In genomic region chr15:96325579-96326331, GRCh38 we compare ENCODE assay signal across 9 cellular contexts. TPM values are rescaled to one million over a fixed set of nuclear protein-coding genes. Genes with fewer than 3 reads are reported as not detected.
DNase-seq lines count a peak whose midpoint lies in the region; ATAC-seq, FAIRE-seq and TF ChIP-seq lines count a peak whose summit lies in the region.
"Had no signal": no experiment of that assay in that cellular context is flagged by ENCODE, and none has a peak within 500 bp of the region (broad histone marks: within the 10 kb centered on the region; RNA-seq: fewer than 3 reads in every experiment).

No MANE protein-coding gene starts in this region.

- TF ChIP-seq CTCF in GM12878 (IDR thresholded peaks at IDR 0.05 in 2 of 3, conservative IDR thresholded peaks at IDR 0.05 in 1 of 3; ENCODE audit: control insufficient read depth in 2 of 3, extremely low read depth in 1 of 3, insufficient read depth in 1 of 3, low read depth in 3 of 3, low read length in 3 of 3) (no peak), testis (IDR thresholded peaks at IDR 0.05) (no peak)

- TF ChIP-seq RAD21 in GM12878 (IDR thresholded peaks at IDR 0.05; ENCODE audit: insufficient read depth, low read depth, low read length): no peak

- RAD21 ChIA-PET in GM12878 (lab: Charles Lee; ENCODE audit: unreplicated experiment): interaction anchor here (1.0 to 7.6 kb wide), 10 partner anchors 8 to 1039 kb away, joined by 3 to 252 read pairs (median 19); no protein-coding TSS in a partner anchor

- SMC1A ChIA-PET in GM12878 (lab: Charles Lee; ENCODE audit: uncharacterized antibody, unreplicated experiment): interaction anchor here (0.6 to 7.4 kb wide), 15 partner anchors 10 to 1066 kb away, joined by 3 to 105 read pairs (median 7); no protein-coding TSS in a partner anchor

- H3K4me1 ChIP-seq in GM12878 (ENCODE audit: control insufficient read depth, insufficient read depth, low read length): peaks cover 6% of the 10 kb centered on the region; the same call in 1 of the 2 replicates
- peaks cover 4% of the 10 kb centered on the region for H3K4me1 ChIP-seq in testis

- no peak for TF ChIP-seq EP300 in GM12878 (IDR thresholded peaks at IDR 0.05; ENCODE audit: borderline replicate concordance in 1 of 2, control insufficient read depth in 1 of 2, low read depth in 2 of 2, low read length in 2 of 2)

- CTCF ChIA-PET in GM12878 (lab: Yijun Ruan, JAX): interaction anchor here (1.2 to 7.2 kb wide), 5 partner anchors 16 to 1066 kb away, joined by 3 to 212 read pairs (median 34); no protein-coding TSS in a partner anchor

- ATAC-seq in GM12878: no peak
- no peak for ATAC-seq in HG03469 (IDR thresholded peaks at IDR 0.05; ENCODE audit: unreplicated experiment)

- intact Hi-C loops in GM12878 (cut with micrococcal nuclease; ENCODE audit: unreplicated experiment) (loop anchor here (2.0 to 5.0 kb wide), 8 partner anchors 63 to 912 kb away; no protein-coding TSS in a partner anchor), testis (cut with DNase I; ENCODE audit: low total_unique reads) (no loop called here)

- 14% methylated on average over 17 of the region's 17 CpGs for WGBS in GM12878 (ENCODE audit: insufficient coverage, insufficient replicate concordance, low lambda C conversion rate, missing lambda C conversion rate)
- 6 to 11% methylated on average over 17 of the region's 17 CpGs for WGBS in testis, 2 donors

- 0 out of 2 replicates have a peak overlapping the region, but pooled peaks have one; percentile 9 for H3K4me3 ChIP-seq in GM12878
- H3K4me3 ChIP-seq in testis: peak overlapping the region; percentile 69 to 73

- peak overlapping the region; percentile 34 for H3K4me2 ChIP-seq in GM12878 (ENCODE audit: control insufficient read depth, insufficient read depth)

- H3K9me3 ChIP-seq in GM12878 (replicated peaks; ENCODE audit: control insufficient read depth, insufficient read depth, low read length) (no peaks in the 10 kb centered on the region; the same call in 2 of the 3 replicates), testis (no peaks in the 10 kb centered on the region)

- POLR2A ChIA-PET in GM12878 (lab: Charles Lee): interaction anchor here (0.6 to 7.4 kb wide), 3 partner anchors 16 to 31 kb away, joined by 3 to 163 read pairs (median 4); no protein-coding TSS in a partner anchor

- H3K36me3 ChIP-seq in GM12878 (ENCODE audit: control insufficient read depth in 2 of 2, insufficient read depth in 2 of 2, low read length in 1 of 2) (no peaks in the 10 kb centered on the region), testis (ENCODE audit: low read depth, missing control alignments) (no peaks in the 10 kb centered on the region)

- no peak for TF ChIP-seq POLR2A in GM12878 (IDR thresholded peaks at IDR 0.05; ENCODE audit: low read depth, low read length)
- TF ChIP-seq POLR2A in testis (IDR thresholded peaks at IDR 0.05): no peak
- no peak for TF ChIP-seq POLR2A in GM12891 (IDR thresholded peaks at IDR 0.05; ENCODE audit: low read depth, low read length)

- peak; percentile 48 for DNase-seq in HT1080 (ENCODE audit: low read depth)
- no peak for DNase-seq in GM12878 (ENCODE audit: low read depth, low spot score)
- no peak for DNase-seq in testis
- no peak for DNase-seq in iPS-NIHi11 (ENCODE audit: low spot score)
- DNase-seq in NCI-H128 (lab: John Stamatoyannopoulos, UW; ENCODE audit: unreplicated experiment): no peak
- DNase-seq in GM12891 (ENCODE audit: insufficient read length, low spot score): no peak

- in situ Hi-C loops in GM12878 (cut with MboI): loop anchor here (10.0 kb wide), 1 partner anchor 909 kb away; no protein-coding TSS in a partner anchor

- FAIRE-seq in GM12878 (lab: Jason Lieb, UNC) (no peak), GM12891 (lab: Jason Lieb, UNC) (no peak)

- H2AFZ ChIP-seq in GM12878 (ENCODE audit: control insufficient read depth, low read depth, low read length): no peak overlapping the region

- no peak overlapping the region for H3K27ac ChIP-seq in GM12878 (ENCODE audit: control insufficient read depth, insufficient read depth)
- H3K27ac ChIP-seq in layer of hippocampus (ENCODE audit: low read depth, low read length): peak overlapping the region; percentile 81
- H3K27ac ChIP-seq in testis: peak overlapping the region; percentile 91 to 93

- no peaks in the 10 kb centered on the region for H3K79me2 ChIP-seq in GM12878 (ENCODE audit: control insufficient read depth, insufficient read depth, low read length)

- H3K27me3 ChIP-seq in GM12878 (replicated peaks in 1 of 2; ENCODE audit: control insufficient read depth in 2 of 2, insufficient read depth in 2 of 2, low read length in 1 of 2) (peaks cover 0 to 29% of the 10 kb centered on the region in 2 experiments; a peak in 2 of 4 replicates), layer of hippocampus (ENCODE audit: control insufficient read depth, insufficient read depth, low read length) (peaks cover 25% of the 10 kb centered on the region), testis (no peaks in the 10 kb centered on the region)

- no TSS peak for BruUV-seq in GM12878 (replicated peaks; lab: Mats Ljungman, UMichigan)

- no peaks in the 10 kb centered on the region for H4K20me1 ChIP-seq in GM12878 (ENCODE audit: control insufficient read depth, insufficient read depth)

- peak overlapping the region; percentile 7; the same call in 1 of the 2 replicates for H3K9ac ChIP-seq in GM12878 (ENCODE audit: control insufficient read depth, insufficient read depth, low read length)

TF ChIP-seq in GM12878, 131 proteins besides CTCF, POLR2A, EP300 and RAD21 (continues in another document):
- TF ChIP-seq RELB (IDR thresholded peaks at IDR 0.05; ENCODE audit: low read depth): peak; percentile 43; the same call in 1 of the 2 replicates

TF ChIP-seq in GM12891, 5 proteins besides CTCF, POLR2A, EP300 and RAD21:
- TF ChIP-seq SPI1 (IDR thresholded peaks at IDR 0.05; ENCODE audit: low read depth, low read length): no peak
- no peak for TF ChIP-seq TAF1 (IDR thresholded peaks at IDR 0.05; ENCODE audit: low read depth, low read length)
- TF ChIP-seq PAX5 (IDR thresholded peaks at IDR 0.05; ENCODE audit: insufficient read depth, low read length, severe bottlenecking): no peak
- TF ChIP-seq POU2F2 (IDR thresholded peaks at IDR 0.05; ENCODE audit: low read depth, low read length): no peak
- TF ChIP-seq POLR2AphosphoS5 (IDR thresholded peaks at IDR 0.05; ENCODE audit: low read depth, low read length): no peak

RNA-seq across cellular contexts. Expression of gene NR2F2, which starts 4.7 kb away (rescaled TPM):
- total RNA-seq in HT1080 (2014; rRNA removed; shearing (Covaris generic)): 11.4 and 27.9 TPM in 2 replicates
- 50.5 and 59.0 TPM in 2 replicates for polyA plus RNA-seq in HT1080 (2015; cell fraction: cytosol; rRNA removed)
- polyA plus RNA-seq in HT1080 (2015; cell fraction: nucleus; rRNA removed): 54.7 and 54.8 TPM in 2 replicates
- 21.4 and 23.4 TPM in 2 replicates for total RNA-seq in GM12878 (2013; cell fraction: nucleolus; rRNA removed)
- total RNA-seq in GM12878 (2014; rRNA removed) (0.82 and 1.1 TPM in 2 replicates), GM12878 (2014; rRNA removed; fragmentation: Illumina TruSeq; extraction: Trizol) (1.7 and 1.9 TPM in 2 replicates), GM12878 (2021) (9.4 and 10.1 TPM in 2 replicates), testis (10 to 100 TPM; 31.2 to 38.2 TPM)
- polyA plus RNA-seq in GM12878 (2011; ENCODE audit: low read depth): 0.34 TPM
- polyA plus RNA-seq in GM12878 (2011; rRNA removed) (8.7 and 10.0 TPM in 2 replicates), GM12878 (2014; fragmentation: Illumina TruSeq; extraction: Trizol) (6.9 TPM in 2 replicates), GM12878 (2014; fragmentation: Nextera tagmentation; extraction: Ambion mirVana) (1 to 10 TPM; 2.3 to 3.2 TPM), GM12878 (2014; rRNA removed) (3.7 and 6.6 TPM in 2 replicates), GM12878 (2016; fragmentation: Nextera tagmentation; extraction: Ambion mirVana) (1 to 10 TPM; 1.8 to 3.1 TPM), testis (ENCODE audit: insufficient read depth, low read depth, low replicate concordance) (42.9 TPM)
- polyA plus RNA-seq in GM12878 (2011; cell fraction: cytosol; rRNA removed): 13.9 and 14.3 TPM in 2 replicates
- 14.0 and 17.0 TPM in 2 replicates for polyA plus RNA-seq in GM12878 (2011; cell fraction: nucleus; rRNA removed)
- 2.4 and 2.6 TPM in 2 replicates for polyA plus RNA-seq in GM12878 (2012)
- 7.2 and 11.2 TPM in 2 replicates for polyA minus RNA-seq in GM12878 (2011; rRNA and poly(A)+ RNA removed)
- polyA minus RNA-seq in GM12878 (2011; cell fraction: cytosol; rRNA and poly(A)+ RNA removed): 12.4 and 19.1 TPM in 2 replicates
- polyA minus RNA-seq in GM12878 (2011; cell fraction: nucleus; rRNA and poly(A)+ RNA removed): 9.9 and 15.4 TPM in 2 replicates
- polyA plus RNA-seq in GM12891 (2012; ENCODE audit: low read depth, missing spikeins): 14.7 TPM
- total RNA-seq: mononuclear cell had no signal
